In genomic region chr7:30148426-30148825, GRCh38 we compare ENCODE assay signal across 1 cellular context.
TF ChIP-seq lines count a peak whose summit lies in the region.

No MANE protein-coding gene starts in this region.

TF ChIP-seq in SK-N-SH, 30 proteins besides CTCF, POLR2A, EP300 and RAD21 (continued from another document):
- TF ChIP-seq MEF2A (IDR thresholded peaks at IDR 0.05; ENCODE audit: borderline replicate concordance, low read depth): no peak
- TF ChIP-seq, protein P1, sequence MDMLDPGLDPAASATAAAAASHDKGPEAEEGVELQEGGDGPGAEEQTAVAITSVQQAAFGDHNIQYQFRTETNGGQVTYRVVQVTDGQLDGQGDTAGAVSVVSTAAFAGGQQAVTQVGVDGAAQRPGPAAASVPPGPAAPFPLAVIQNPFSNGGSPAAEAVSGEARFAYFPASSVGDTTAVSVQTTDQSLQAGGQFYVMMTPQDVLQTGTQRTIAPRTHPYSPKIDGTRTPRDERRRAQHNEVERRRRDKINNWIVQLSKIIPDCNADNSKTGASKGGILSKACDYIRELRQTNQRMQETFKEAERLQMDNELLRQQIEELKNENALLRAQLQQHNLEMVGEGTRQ (IDR thresholded peaks at IDR 0.05; ENCODE audit: borderline replicate concordance, low read depth, low read length): no peak
- no peak for TF ChIP-seq RCOR1 (IDR thresholded peaks at IDR 0.05; ENCODE audit: low read length)
- TF ChIP-seq IRF3 (IDR thresholded peaks at IDR 0.05; ENCODE audit: low read depth, low read length): no peak
- no peak for TF ChIP-seq NRF1 (IDR thresholded peaks at IDR 0.05; ENCODE audit: low read depth, low read length)
- TF ChIP-seq TEAD4 (IDR thresholded peaks at IDR 0.05; ENCODE audit: borderline replicate concordance, insufficient read depth): no peak
- TF ChIP-seq NFIC (IDR thresholded peaks at IDR 0.05; ENCODE audit: borderline replicate concordance): no peak
- TF ChIP-seq MXI1 (IDR thresholded peaks at IDR 0.05; ENCODE audit: low read depth, low read length): no peak
- TF ChIP-seq TCF12 (IDR thresholded peaks at IDR 0.05): no peak
- no peak for TF ChIP-seq JUND (IDR thresholded peaks at IDR 0.05)
- no peak for TF ChIP-seq MAX (IDR thresholded peaks at IDR 0.05; ENCODE audit: low read depth)
- TF ChIP-seq RXRA (IDR thresholded peaks at IDR 0.05; ENCODE audit: borderline replicate concordance, low read depth): no peak
- TF ChIP-seq FOSL2 (IDR thresholded peaks at IDR 0.05; ENCODE audit: borderline replicate concordance, low read depth): no peak
TF ChIP-seq in SK-N-SH: peak in this region for 0.
